In genomic region chr6:11722805-11723631, GRCh38 we compare ENCODE assay signal across 13 cellular contexts. TPM values are rescaled to one million over a fixed set of nuclear protein-coding genes. Genes with fewer than 3 reads are reported as not detected.
DNase-seq lines count a peak whose midpoint lies in the region; ATAC-seq, FAIRE-seq and TF ChIP-seq lines count a peak whose summit lies in the region.
"Had no signal": no experiment of that assay in that cellular context is flagged by ENCODE, and none has a peak within 500 bp of the region (broad histone marks: within the 10 kb centered on the region; RNA-seq: fewer than 3 reads in every experiment).

No MANE protein-coding gene starts in this region.

- H3K4me1 ChIP-seq in K562 (replicated peaks in 1 of 2; ENCODE audit: control insufficient read depth in 2 of 2, insufficient read depth in 2 of 2, low read length in 2 of 2) (peaks cover 0 to 3% of the 10 kb centered on the region in 2 experiments; a peak in 1 of 5 replicates), foreskin keratinocyte (no peaks in the 10 kb centered on the region)

- H3K36me3 ChIP-seq in K562 (ENCODE audit: control insufficient read depth, insufficient read depth, low read length), result no peaks in the 10 kb centered on the region
- H3K36me3 ChIP-seq: BLaER1 treated with 17β-estradiol and CSF1 and Interleukin-3, amounts not matched to agents 10 nM and 100 nM; thoracic aorta had no signal

- DNase-seq in GM10266 (ENCODE audit: extremely low spot score), result peak; percentile 25
- DNase-seq in K562 (ENCODE audit: extremely low read depth in 1 of 4, low spot score in 3 of 4), result no peak
- no peak for DNase-seq in epidermal melanocyte (ENCODE audit: insufficient read length, low spot score)
- no peak for DNase-seq in foreskin keratinocyte
- DNase-seq in DMS53 treated with DMSO at 0.1 percent for 48 hours (lab: John Stamatoyannopoulos, UW; ENCODE audit: unreplicated experiment), result no peak
- DNase-seq: activated effector memory CD4-positive, alpha-beta T cell treated with anti-CD3 and anti-CD28 coated beads, Interleukin-2, amount 50 U/mL, for 16 hours; NK-92 treated with Interleukin-12 subunit alpha and Interleukin-12 subunit beta, amount 100 ng/mL, for 24 hours had no signal

- H3K9ac ChIP-seq in K562 (ENCODE audit: insufficient read depth in 1 of 2, low read depth in 2 of 2, low read length in 2 of 2), result no peak overlapping the region
- H3K9ac ChIP-seq: BLaER1 treated with 17β-estradiol and CSF1 and Interleukin-3, amounts not matched to agents 10 nM and 100 nM had no signal

- H4K20me1 ChIP-seq in K562 (replicated peaks; ENCODE audit: control insufficient read depth, insufficient read depth, low read length), result no peaks in the 10 kb centered on the region
- H4K20me1 ChIP-seq: BLaER1 treated with 17β-estradiol and CSF1 and Interleukin-3, amounts not matched to agents 10 nM and 100 nM had no signal

- H3K9me3 ChIP-seq in K562 (replicated peaks; ENCODE audit: control insufficient read depth, insufficient read depth, low read depth, low read length), result no peaks in the 10 kb centered on the region
- H3K9me3 ChIP-seq: thoracic aorta had no signal

- TF ChIP-seq CTCF in GM10266 (IDR thresholded peaks at IDR 0.05; ENCODE audit: control insufficient read depth, insufficient read depth, low read depth, missing control alignments), result no peak
- no peak for TF ChIP-seq CTCF in K562 (IDR thresholded peaks at IDR 0.05 in 2 of 3, conservative IDR thresholded peaks at IDR 0.05 in 1 of 3; ENCODE audit: insufficient read depth in 2 of 3, low read depth in 1 of 3, low read length in 3 of 3)
- no peak for TF ChIP-seq CTCF in foreskin keratinocyte (conservative IDR thresholded peaks at IDR 0.05)

- no peak for TF ChIP-seq RAD21 in K562 (CRISPR knock-in tag; conservative IDR thresholded peaks at IDR 0.05 in 1 of 2, IDR thresholded peaks at IDR 0.05 in 1 of 2)

- FAIRE-seq in K562 (lab: Jason Lieb, UNC), result no peak

- no peaks in the 10 kb centered on the region for H3K27me3 ChIP-seq in K562 (ENCODE audit: control insufficient read depth in 2 of 2, insufficient read depth in 2 of 2, low read length in 2 of 2)
- H3K27me3 ChIP-seq in foreskin keratinocyte, result no peaks in the 10 kb centered on the region
- H3K27me3 ChIP-seq: BLaER1 treated with 17β-estradiol and CSF1 and Interleukin-3, amounts not matched to agents 10 nM and 100 nM had no signal

- 44% methylated on average over 9 of the region's 9 CpGs for WGBS in K562 (ENCODE audit: insufficient coverage, low coverage, missing lambda C conversion rate)

- intact Hi-C loops in K562 (cut with micrococcal nuclease), result no loop called here

- no peak overlapping the region for H3K4me3 ChIP-seq in K562
- H3K4me3 ChIP-seq: BLaER1 treated with 17β-estradiol and CSF1 and Interleukin-3, amounts not matched to agents 10 nM and 100 nM; SK-N-MC; thoracic aorta had no signal

- H3K79me2 ChIP-seq in K562 (ENCODE audit: control insufficient read depth, insufficient read depth, low read length), result no peaks in the 10 kb centered on the region

- no peak for TF ChIP-seq EP300 in K562 (IDR thresholded peaks at IDR 0.05; ENCODE audit: low read length)

- CTCF ChIA-PET in K562 (lab: Yijun Ruan, JAX; ENCODE audit: low intra/inter-chr PET ratio), result no interaction called here

- in situ Hi-C loops in K562 (cut with MboI), result no loop called here

- TF ChIP-seq POLR2A in K562 (conservative IDR thresholded peaks at IDR 0.05), result no peak

- H2AFZ ChIP-seq in K562 (ENCODE audit: low read depth, low read length), result no peak overlapping the region

- H3K4me2 ChIP-seq in K562 (ENCODE audit: insufficient read depth, low read length), result no peak overlapping the region

- no TSS peak for BruUV-seq in K562 (replicated peaks; lab: Mats Ljungman, UMichigan)

- H3K9me1 ChIP-seq in K562 (ENCODE audit: control insufficient read depth, insufficient read depth, low read length), result no peaks in the 10 kb centered on the region

- H3K27ac ChIP-seq in K562 (ENCODE audit: extremely low read depth, low read depth, low read length), result no peak overlapping the region
- H3K27ac ChIP-seq in foreskin keratinocyte, result no peak overlapping the region
- H3K27ac ChIP-seq: BLaER1 treated with 17β-estradiol and CSF1 and Interleukin-3, amounts not matched to agents 10 nM and 100 nM; SK-N-MC; thoracic aorta had no signal

- ATAC-seq in GM19025 (IDR thresholded peaks at IDR 0.05; ENCODE audit: low read depth, unreplicated experiment) (peak; percentile 64), HG03439 (IDR thresholded peaks at IDR 0.05; ENCODE audit: unreplicated experiment) (peak; percentile 46), K562 (peak; percentile 39; the same call in 1 of the 3 replicates), foreskin keratinocyte (no peak), HG03025 (IDR thresholded peaks at IDR 0.05; ENCODE audit: low FRiP score, unreplicated experiment) (no peak)

- POLR2A ChIA-PET in K562 (lab: Yijun Ruan, JAX), result interaction anchor here (0.9 to 2.1 kb wide), 3 partner anchors 9 to 17 kb away, joined by 3 to 5 read pairs (median 3); no protein-coding TSS in a partner anchor

TF ChIP-seq in K562, 482 proteins besides CTCF, POLR2A, EP300 and RAD21 (continues in another document):
- TF ChIP-seq BCOR (IDR thresholded peaks at IDR 0.05) (no peak), SP1 (CRISPR knock-in tag; IDR thresholded peaks at IDR 0.05) (no peak), ZHX1 (conservative IDR thresholded peaks at IDR 0.05; ENCODE audit: low read length) (no peak), GATAD2B (IDR thresholded peaks at IDR 0.05; ENCODE audit: borderline replicate concordance) (no peak), POLR3A (IDR thresholded peaks at IDR 0.05; ENCODE audit: borderline replicate concordance, extremely low read depth, insufficient read depth, insufficient read length) (no peak), KLF16 (IDR thresholded peaks at IDR 0.05) (no peak), MTA3 (IDR thresholded peaks at IDR 0.05; ENCODE audit: borderline replicate concordance) (no peak), ATF2 (CRISPR knock-in tag; IDR thresholded peaks at IDR 0.05) (no peak), FOXA3 (CRISPR knock-in tag; conservative IDR thresholded peaks at IDR 0.05 in 1 of 2, IDR thresholded peaks at IDR 0.05 in 1 of 2) (no peak), SMC3 (conservative IDR thresholded peaks at IDR 0.05; ENCODE audit: insufficient read depth, low read depth, low read length) (no peak), BRCA1 (IDR thresholded peaks at IDR 0.05) (no peak), BRCA1 (CRISPR knock-in tag; IDR thresholded peaks at IDR 0.05) (no peak)

RNA-seq across cellular contexts. Expression of gene ADTRP, which starts 55.6 kb away (rescaled TPM):
- total RNA-seq in K562 (2011; cell fraction: chromatin; rRNA removed; ENCODE audit: low replicate concordance), result 13.8 and 18.6 TPM in 2 replicates
- 13.8 and 20.4 TPM in 2 replicates for total RNA-seq in K562 (2011; cell fraction: nucleolus; rRNA removed)
- total RNA-seq in K562 (2011; cell fraction: nucleoplasm; rRNA removed), result 13.9 and 19.7 TPM in 2 replicates
- 7.4 and 9.6 TPM in 2 replicates for total RNA-seq in K562 (2014; rRNA removed)
- total RNA-seq in K562 (2014; rRNA removed; fragmentation: Illumina TruSeq; extraction: Trizol), result 13.3 and 13.9 TPM in 2 replicates
- total RNA-seq in K562 (2015; rRNA removed; fragmentation: Illumina TruSeq; extraction: Trizol), result 13.5 and 13.8 TPM in 2 replicates
- 11.7 and 12.3 TPM in 2 replicates for total RNA-seq in K562 (2021)
- polyA plus RNA-seq in K562 (2011; rRNA removed), result 8.7 and 10.0 TPM in 2 replicates
- polyA plus RNA-seq in K562 (2011; cell fraction: cytosol; rRNA removed), result 7.1 and 9.6 TPM in 2 replicates
- 16.3 and 17.9 TPM in 2 replicates for polyA plus RNA-seq in K562 (2011; cell fraction: nucleus; rRNA removed)
- polyA plus RNA-seq in K562 (2012), result 19.8 and 27.5 TPM in 2 replicates
- 21.7 and 24.0 TPM in 2 replicates for polyA plus RNA-seq in K562 (2014; fragmentation: Illumina TruSeq; extraction: Trizol)
- polyA plus RNA-seq in K562 (2014; fragmentation: Nextera tagmentation; extraction: Ambion mirVana), result 10 to 100 TPM; 13.6 to 18.3 TPM
- 12.9 and 16.4 TPM in 2 replicates for polyA plus RNA-seq in K562 (2014; rRNA removed)
- 7.4 and 9.3 TPM in 2 replicates for polyA minus RNA-seq in K562 (2011; rRNA and poly(A)+ RNA removed)
- polyA minus RNA-seq in K562 (2011; cell fraction: cytosol; rRNA and poly(A)+ RNA removed), result 3.6 and 6.5 TPM in 2 replicates
- 6.1 and 7.9 TPM in 2 replicates for polyA minus RNA-seq in K562 (2011; cell fraction: nucleus; rRNA and poly(A)+ RNA removed)
- total RNA-seq in foreskin keratinocyte, result 3.1 and 5.5 TPM in 2 replicates
- polyA plus RNA-seq in foreskin keratinocyte, result 3.0 and 4.3 TPM in 2 replicates
- total RNA-seq: thoracic aorta had no signal

Comparison
In these comparisons a context has a peak if more than half of its experiments do, and no peak if none do; other contexts are left out.
1. ATAC-seq: peak in GM19025 (single experiment), HG03439 (single experiment) and K562 (single experiment); none in foreskin keratinocyte (single experiment) and HG03025 (single experiment).